ENCODE assay signal across 10 cellular contexts in the genomic region with DNA sequence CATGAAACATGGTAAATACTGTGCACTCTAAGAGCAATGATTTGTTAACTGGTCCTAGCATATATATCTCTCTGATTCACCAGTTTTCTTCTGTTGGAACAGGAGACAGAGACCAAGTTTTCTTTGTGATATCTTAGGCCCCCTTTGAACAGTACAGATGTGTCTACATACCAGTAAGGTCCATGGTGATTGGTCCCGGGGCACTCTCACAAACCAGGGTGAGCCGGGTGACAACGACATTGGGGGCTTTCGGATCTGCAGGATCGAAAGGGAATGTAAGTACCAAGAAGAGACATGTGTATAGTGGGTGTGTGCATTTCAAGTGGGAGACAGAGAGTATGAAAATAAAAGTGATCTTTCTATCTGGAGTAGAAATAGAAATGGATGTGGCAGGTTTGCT. TPM values are rescaled to one million over a fixed set of nuclear protein-coding genes. Genes with fewer than 3 reads are reported as not detected.
DNase-seq lines count a peak whose midpoint lies in the region; ATAC-seq and TF ChIP-seq lines count a peak whose summit lies in the region.
"Had no signal": no experiment of that assay in that cellular context is flagged by ENCODE, and none has a peak within 500 bp of the region (broad histone marks: within the 10 kb centered on the region; RNA-seq: fewer than 3 reads in every experiment).

No MANE protein-coding gene starts in this region.

- H3K27ac Mint-ChIP-seq in activated naive CD8-positive, alpha-beta T cell treated with anti-CD3 and anti-CD28 coated beads, Interleukin-2, amount 50 U/mL, for 24 hours = peak overlapping the region; percentile 94
- H3K27ac Mint-ChIP-seq in natural killer cell treated with Interleukin-12 subunit alpha and Interleukin-12 subunit beta and Interleukin-15 and Interleukin-18, amount 100 ng/mL, for 72 hours = peak overlapping the region; percentile 89 to 92

- no peak for TF ChIP-seq CTCF in GM20000 (IDR thresholded peaks at IDR 0.05; ENCODE audit: extremely low read depth, missing control alignments)

- H3K4me3 Mint-ChIP-seq in activated naive CD8-positive, alpha-beta T cell treated with anti-CD3 and anti-CD28 coated beads, Interleukin-2, amount 50 U/mL, for 24 hours = peak overlapping the region; percentile 81
- peak overlapping the region; percentile 83 for H3K4me3 Mint-ChIP-seq in natural killer cell treated with Interleukin-12 subunit alpha and Interleukin-12 subunit beta and Interleukin-15 and Interleukin-18, amount 100 ng/mL, for 72 hours

- DNase-seq in stimulated activated naive CD4-positive, alpha-beta T cell treated with Interleukin-2 at 50 U/mL for 16 hours (lab: John Stamatoyannopoulos, UW) = peak; percentile 29
- DNase-seq in stimulated activated naive CD4-positive, alpha-beta T cell (lab: John Stamatoyannopoulos, UW) = no peak
- DNase-seq in activated naive CD8-positive, alpha-beta T cell treated with anti-CD3 and anti-CD28 coated beads, Interleukin-2, amount 50 U/mL, for 24 hours = peak; percentile 53
- no peak for DNase-seq in natural killer cell treated with Interleukin-12 subunit alpha and Interleukin-12 subunit beta and Interleukin-15 and Interleukin-18, amount 100 ng/mL, for 72 hours (ENCODE audit: low spot score)
- DNase-seq in GM20000 (ENCODE audit: low spot score) (no peak), activated gamma-delta T cell treated with Interleukin-2 at 50 U/mL for 16 hours (no peak), NOMO-1 (lab: John Stamatoyannopoulos, UW; ENCODE audit: unreplicated experiment in 2 of 2) (no peak)
- DNase-seq: mesendoderm had no signal

- ATAC-seq in activated naive CD8-positive, alpha-beta T cell treated with anti-CD3 and anti-CD28 coated beads, Interleukin-2, amount 50 U/mL, for 24 hours = peak; percentile 17
- no peak for ATAC-seq in natural killer cell treated with Interleukin-12 subunit alpha and Interleukin-12 subunit beta and Interleukin-15 and Interleukin-18, amount 100 ng/mL, for 72 hours
- ATAC-seq in GM19395 (IDR thresholded peaks at IDR 0.05; ENCODE audit: unreplicated experiment) = no peak

- no peaks in the 10 kb centered on the region for H3K9me3 Mint-ChIP-seq in activated naive CD8-positive, alpha-beta T cell treated with anti-CD3 and anti-CD28 coated beads, Interleukin-2, amount 50 U/mL, for 24 hours
- no peaks in the 10 kb centered on the region for H3K9me3 Mint-ChIP-seq in natural killer cell treated with Interleukin-12 subunit alpha and Interleukin-12 subunit beta and Interleukin-15 and Interleukin-18, amount 100 ng/mL, for 72 hours

- H3K36me3 Mint-ChIP-seq in activated naive CD8-positive, alpha-beta T cell treated with anti-CD3 and anti-CD28 coated beads, Interleukin-2, amount 50 U/mL, for 24 hours (ENCODE audit: low read depth) = peaks cover 65% of the 10 kb centered on the region
- peaks cover 71% of the 10 kb centered on the region for H3K36me3 Mint-ChIP-seq in natural killer cell treated with Interleukin-12 subunit alpha and Interleukin-12 subunit beta and Interleukin-15 and Interleukin-18, amount 100 ng/mL, for 72 hours

- peaks cover 95% of the 10 kb centered on the region for H3K4me1 Mint-ChIP-seq in activated naive CD8-positive, alpha-beta T cell treated with anti-CD3 and anti-CD28 coated beads, Interleukin-2, amount 50 U/mL, for 24 hours
- peaks cover 71 to 92% of the 10 kb centered on the region in 2 donors for H3K4me1 Mint-ChIP-seq in natural killer cell treated with Interleukin-12 subunit alpha and Interleukin-12 subunit beta and Interleukin-15 and Interleukin-18, amount 100 ng/mL, for 72 hours (ENCODE audit: low read depth in 2 of 2)

- no peaks in the 10 kb centered on the region for H3K27me3 Mint-ChIP-seq in activated naive CD8-positive, alpha-beta T cell treated with anti-CD3 and anti-CD28 coated beads, Interleukin-2, amount 50 U/mL, for 24 hours
- H3K27me3 Mint-ChIP-seq in natural killer cell treated with Interleukin-12 subunit alpha and Interleukin-12 subunit beta and Interleukin-15 and Interleukin-18, amount 100 ng/mL, for 72 hours = no peaks in the 10 kb centered on the region

RNA-seq across cellular contexts. Expression of a gene that starts 11.3 kb away (rescaled TPM):
- 1 to 10 TPM; 3.2 to 3.7 TPM for total RNA-seq in natural killer cell treated with Interleukin-12 subunit alpha and Interleukin-12 subunit beta and Interleukin-15 and Interleukin-18, amount 100 ng/mL, for 72 hours
- total RNA-seq: H1 had no signal

RNA-seq across cellular contexts. Expression of a gene that starts 11.8 kb away (rescaled TPM):
- total RNA-seq in natural killer cell treated with Interleukin-12 subunit alpha and Interleukin-12 subunit beta and Interleukin-15 and Interleukin-18, amount 100 ng/mL, for 72 hours = 100 to 1,000 TPM; 412 to 543 TPM

RNA-seq across cellular contexts. Expression of a gene that starts 23.2 kb away (rescaled TPM):
- total RNA-seq in natural killer cell treated with Interleukin-12 subunit alpha and Interleukin-12 subunit beta and Interleukin-15 and Interleukin-18, amount 100 ng/mL, for 72 hours = not detected
- total RNA-seq: H1 had no signal

Comparison
In these comparisons a context has a peak if more than half of its experiments do, and no peak if none do; other contexts are left out.
1. DNase-seq: peak in stimulated activated naive CD4-positive, alpha-beta T cell treated with Interleukin-2 at 50 U/mL for 16 hours (single experiment) and activated naive CD8-positive, alpha-beta T cell treated with anti-CD3 and anti-CD28 coated beads, Interleukin-2, amount 50 U/mL, for 24 hours (single experiment); none in stimulated activated naive CD4-positive, alpha-beta T cell (0 of 6), natural killer cell treated with Interleukin-12 subunit alpha and Interleukin-12 subunit beta and Interleukin-15 and Interleukin-18, amount 100 ng/mL, for 72 hours (single experiment), GM20000 (single experiment), activated gamma-delta T cell treated with Interleukin-2 at 50 U/mL for 16 hours (single experiment) and NOMO-1 (0 of 2).